Comparison of ENCODE assay signal across 34 cellular contexts in the genomic region with DNA sequence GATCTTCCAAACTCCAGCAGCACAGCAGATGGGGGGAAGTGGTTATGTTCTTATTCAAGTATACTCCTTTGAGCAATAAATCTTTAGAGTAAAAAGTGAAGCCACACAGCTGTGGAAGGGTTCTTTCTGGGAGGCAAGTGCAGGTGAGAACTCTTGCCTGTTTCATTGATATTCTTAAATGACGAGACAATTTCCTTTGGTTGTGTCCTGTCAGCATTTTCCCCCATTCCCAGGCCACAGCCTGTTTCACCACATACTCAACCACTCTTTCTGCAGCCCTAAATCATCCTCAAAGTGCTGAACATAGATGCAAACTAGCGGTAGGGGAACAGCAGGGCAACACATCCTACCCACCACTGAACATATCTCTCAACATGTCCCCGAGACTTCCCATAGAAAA.
"Had no signal": no experiment of that assay in that cellular context is flagged by ENCODE, and none has a peak within 500 bp of the region (broad histone marks: within the 10 kb centered on the region; RNA-seq: fewer than 3 reads in every experiment).

No MANE protein-coding gene starts in this region.

- H2AFZ ChIP-seq: neural progenitor cell, parathyroid adenoma had no signal

- H3K36me3 ChIP-seq: brain microvascular endothelial cell, heart right ventricle, left lung, lower lobe of right lung, neural progenitor cell, thyroid gland, upper lobe of left lung, vagina had no signal

- H3K4me3 ChIP-seq: heart right ventricle, left lung, lower lobe of right lung, neural progenitor cell, psoas muscle, smooth muscle cell, thyroid gland, upper lobe of left lung, vagina had no signal

- H3K4me2 ChIP-seq: neural progenitor cell, smooth muscle cell had no signal

- FAIRE-seq: astrocyte had no signal

- H3K27me3 ChIP-seq: brain microvascular endothelial cell, heart right ventricle, left lung, neural progenitor cell, thyroid gland, upper lobe of left lung, vagina had no signal

- ATAC-seq: esophagus mucosa; heart right ventricle; left lung; lower lobe of right lung; naive thymus-derived CD8-positive, alpha-beta T cell; psoas muscle; stimulated activated memory B cell treated with anti-CD40 and anti-IgM and Interleukin-4, amounts not matched to agents 10 μg/mL and 1 μg/mL and 100 μg/mL, for 72 hours; stimulated activated naive CD8-positive, alpha-beta T cell treated with anti-CD3 and anti-CD28 coated beads, Interleukin-15, amount 100 ng/mL, for 72 hours had no signal

- DNase-seq: activated CD4-positive, alpha-beta memory T cell treated with anti-CD3 and anti-CD28 coated beads for 36 hours; activated CD4-positive, alpha-beta T cell treated with anti-CD3 and anti-CD28 coated beads, Interleukin-2, amount 10 ng/mL, durations not matched to agents 24 days and 14 days; activated CD4-positive, CD25-positive, alpha-beta regulatory T cell treated with anti-CD3 and anti-CD28 coated beads, Interleukin-2, amount 50 U/mL, for 72 hours; activated CD8-positive, alpha-beta memory T cell treated with anti-CD3 and anti-CD28 coated beads, Interleukin-2, amount 50 U/mL, for 4 hours; activated effector memory CD4-positive, alpha-beta T cell treated with anti-CD3 and anti-CD28 coated beads, Interleukin-2, amount 50 U/mL, for 16 hours; activated naive CD4-positive, alpha-beta T cell treated with anti-CD3 and anti-CD28 coated beads for 36 hours; activated naive CD8-positive, alpha-beta T cell treated with anti-CD3 and anti-CD28 coated beads, Interleukin-2, amount 10 ng/mL, durations not matched to agents 7 days and 5 days; activated T-cell treated with anti-CD3 and anti-CD28 coated beads, Interleukin-2, amount 50 U/mL, for 1 hour; brain microvascular endothelial cell; caudate nucleus; cortex of kidney; foreskin fibroblast; heart right ventricle; kidney glomerular epithelial cell; left lung; lower lobe of right lung; mesenchymal stem cell; naive thymus-derived CD8-positive, alpha-beta T cell; occipital lobe; psoas muscle; stimulated activated CD4-positive, alpha-beta T cell treated with anti-CD3 and anti-CD28 coated beads, Interleukin-1b, Interleukin-23, amount 100 ng/mL, for 48 hours; stimulated activated CD4-positive, alpha-beta T cell treated with anti-CD3 and anti-CD28 coated beads, Interleukin-4, amount 100 ng/mL, for 4 hours; stimulated activated CD8-positive, alpha-beta memory T cell treated with anti-CD3 and anti-CD28 coated beads, Interleukin-4, amount 100 ng/mL, for 48 hours; stimulated activated naive CD8-positive, alpha-beta T cell treated with anti-CD3 and anti-CD28 coated beads, Interleukin-15, amount 100 ng/mL, for 72 hours; substantia nigra; thyroid gland had no signal

- H3K27ac ChIP-seq: brain microvascular endothelial cell, heart right ventricle, left lung, lower lobe of right lung, neural progenitor cell, parathyroid adenoma, psoas muscle, thyroid gland, upper lobe of left lung, vagina had no signal

- H3K9ac ChIP-seq: neural progenitor cell, parathyroid adenoma had no signal

- H3K9me3 ChIP-seq: heart right ventricle, left lung, lower lobe of right lung, psoas muscle, thyroid gland, upper lobe of left lung, vagina had no signal

- H3K4me1 ChIP-seq: lower lobe of right lung, parathyroid adenoma, psoas muscle, vagina had no signal

- H3K79me2 ChIP-seq: parathyroid adenoma had no signal
